In the genomic region with DNA sequence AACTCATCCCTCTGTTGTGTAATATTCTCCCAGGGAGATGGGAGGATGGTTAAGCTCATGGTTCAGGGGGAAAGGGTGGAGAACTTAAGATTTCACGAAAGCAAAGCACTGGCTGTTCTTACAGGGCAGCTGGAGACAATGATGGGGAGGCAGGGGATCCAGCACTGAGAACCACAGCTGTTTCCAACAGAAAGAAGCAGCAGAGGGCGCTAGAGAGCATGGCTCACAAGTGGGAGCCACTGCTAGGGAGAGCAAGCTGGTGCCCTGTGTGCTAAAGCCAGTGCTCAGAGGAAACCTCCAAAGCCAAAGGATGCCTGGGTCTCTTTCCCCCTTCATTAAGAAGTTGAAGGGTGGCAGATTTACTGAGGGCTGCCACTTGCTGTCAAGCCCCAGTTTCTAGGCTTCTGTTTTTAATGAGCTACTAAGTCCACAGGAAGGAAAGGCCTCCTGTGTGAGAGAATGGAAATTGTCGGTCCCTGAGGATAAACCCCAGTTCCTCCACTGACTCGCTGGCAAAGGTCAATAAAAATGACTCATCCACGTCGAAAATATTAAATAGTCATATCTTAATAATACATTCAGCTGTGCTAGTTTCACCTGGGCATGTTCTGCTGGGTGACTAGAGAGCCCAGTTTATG, we compare ENCODE assay signal across 9 cellular contexts.
DNase-seq lines count a peak whose midpoint lies in the region; ATAC-seq and TF ChIP-seq lines count a peak whose summit lies in the region.
"Had no signal": no experiment of that assay in that cellular context is flagged by ENCODE, and none has a peak within 500 bp of the region (broad histone marks: within the 10 kb centered on the region; RNA-seq: fewer than 3 reads in every experiment).

No MANE protein-coding gene starts in this region.

- H3K9ac ChIP-seq in neural cell (ENCODE audit: low read length), result no peak overlapping the region

- CTCF ChIA-PET in BJ (lab: Yijun Ruan, JAX), result interaction anchor here (0.5 to 4.7 kb wide), 47 partner anchors 8 to 574 kb away, joined by 3 to 80 read pairs (median 4); partner anchors contain the start of gene NTF3
- CTCF ChIA-PET in activated CD8-positive, alpha-beta T cell treated with anti-CD3 and anti-CD28 coated beads, Interleukin-2, amount 10 ng/mL, durations not matched to agents 7 days and 5 days (lab: Charles Lee), result interaction anchor here (0.7 to 2.6 kb wide), 20 partner anchors 9 to 243 kb away, joined by 3 to 15 read pairs (median 4); no protein-coding TSS in a partner anchor

- H3K9me2 ChIP-seq in neural cell (ENCODE audit: insufficient read depth, low read length), result no peaks in the 10 kb centered on the region

- TF ChIP-seq POLR2A in esophagus muscularis mucosa (IDR thresholded peaks at IDR 0.05; ENCODE audit: low read depth), result no peak

- H3K4me1 ChIP-seq in esophagus muscularis mucosa, result peaks cover 0 to 7% (median 0%) of the 10 kb centered on the region in 4 donors
- H3K4me1 ChIP-seq in tibial artery, result no peaks in the 10 kb centered on the region
- no peaks in the 10 kb centered on the region for H3K4me1 ChIP-seq in effector memory CD4-positive, alpha-beta T cell (ENCODE audit: control insufficient read depth, insufficient read depth, low read length, poor library complexity, severe bottlenecking)

- intact Hi-C loops in esophagus muscularis mucosa (cut with DNase I), result no loop called here
- intact Hi-C loops in tibial artery (cut with DNase I; ENCODE audit: low total_unique reads), result no loop called here

- no peak overlapping the region for H3K4me3 ChIP-seq in BJ (ENCODE audit: low read depth, low read length)
- no peak overlapping the region for H3K4me3 ChIP-seq in esophagus muscularis mucosa
- no peak overlapping the region for H3K4me3 ChIP-seq in neural cell (ENCODE audit: low read length)
- H3K4me3 ChIP-seq in tibial artery, result no peak overlapping the region
- no peak overlapping the region for H3K4me3 ChIP-seq in effector memory CD4-positive, alpha-beta T cell (ENCODE audit: insufficient read depth, low read depth, low read length, poor library complexity, severe bottlenecking)
- H3K4me3 ChIP-seq: SK-N-MC had no signal

- no peaks in the 10 kb centered on the region for H3K79me2 ChIP-seq in neural cell (replicated peaks; ENCODE audit: insufficient read depth, low read length)

- peak; percentile 14 for TF ChIP-seq RAD21 in neural cell (conservative IDR thresholded peaks at IDR 0.05)

- no peak overlapping the region for H3K4me2 ChIP-seq in neural cell (ENCODE audit: low read length)

- peak; percentile 59 for ATAC-seq in GM18907 (IDR thresholded peaks at IDR 0.05; ENCODE audit: unreplicated experiment)
- ATAC-seq in activated CD8-positive, alpha-beta T cell treated with anti-CD3 and anti-CD28 coated beads, Interleukin-2, amount 10 ng/mL, durations not matched to agents 7 days and 5 days, result peak; percentile 75

- H3K27me3 ChIP-seq in BJ (ENCODE audit: control insufficient read depth, insufficient read depth, low read length) (0 out of 2 replicates have a peak, but pooled peaks cover 2% of the 10 kb centered on the region), esophagus muscularis mucosa (no peaks in the 10 kb centered on the region), neural cell (ENCODE audit: insufficient read depth, low read depth, low read length) (no peaks in the 10 kb centered on the region), tibial artery (no peaks in the 10 kb centered on the region)
- no peaks in the 10 kb centered on the region for H3K27me3 ChIP-seq in effector memory CD4-positive, alpha-beta T cell (replicated peaks; ENCODE audit: control insufficient read depth, insufficient read depth, low read length, poor library complexity, severe bottlenecking)

- no peak overlapping the region for H3K27ac Mint-ChIP-seq in activated CD8-positive, alpha-beta T cell treated with anti-CD3 and anti-CD28 coated beads, Interleukin-2, amount 10 ng/mL, durations not matched to agents 7 days and 5 days

- H3K4me3 Mint-ChIP-seq in activated CD8-positive, alpha-beta T cell treated with anti-CD3 and anti-CD28 coated beads, Interleukin-2, amount 10 ng/mL, durations not matched to agents 7 days and 5 days, result no peak overlapping the region

- H3K36me3 ChIP-seq in BJ (ENCODE audit: control insufficient read depth, insufficient read depth, low read length), result no peaks in the 10 kb centered on the region
- peaks cover 0 to 3% (median 0%) of the 10 kb centered on the region in 4 donors for H3K36me3 ChIP-seq in esophagus muscularis mucosa
- no peaks in the 10 kb centered on the region for H3K36me3 ChIP-seq in neural cell (ENCODE audit: insufficient read depth, low read length)
- H3K36me3 ChIP-seq in tibial artery, result no peaks in the 10 kb centered on the region
- H3K36me3 ChIP-seq in effector memory CD4-positive, alpha-beta T cell (ENCODE audit: control insufficient read depth, insufficient read depth, low read length), result no peaks in the 10 kb centered on the region

- DNase-seq in BJ (ENCODE audit: low read depth), result no peak
- peak; percentile 53 for DNase-seq in NCI-H1694 (lab: John Stamatoyannopoulos, UW)
- peak; percentile 70 for DNase-seq in activated CD8-positive, alpha-beta T cell treated with anti-CD3 and anti-CD28 coated beads, Interleukin-2, amount 10 ng/mL, durations not matched to agents 7 days and 5 days
- DNase-seq in esophagus muscularis mucosa (ENCODE audit: extremely low spot score), result peak; percentile 86
- peak; percentile 70 to 74 for DNase-seq in tibial artery
- DNase-seq in effector memory CD4-positive, alpha-beta T cell, result no peak

- H2AFZ ChIP-seq in neural cell (ENCODE audit: low read depth, low read length), result no peak overlapping the region

- H4K20me1 ChIP-seq in neural cell (ENCODE audit: insufficient read depth), result no peaks in the 10 kb centered on the region

- WGBS in esophagus muscularis mucosa, result 28% methylated on average over 6 of the region's 6 CpGs

- no peaks in the 10 kb centered on the region for H3K36me3 Mint-ChIP-seq in activated CD8-positive, alpha-beta T cell treated with anti-CD3 and anti-CD28 coated beads, Interleukin-2, amount 10 ng/mL, durations not matched to agents 7 days and 5 days (ENCODE audit: low read depth)

- no peaks in the 10 kb centered on the region for H3F3A ChIP-seq in neural cell (ENCODE audit: insufficient read depth, low read length, poor library complexity, severe bottlenecking)

- TF ChIP-seq CTCF in BJ (IDR thresholded peaks at IDR 0.05; ENCODE audit: insufficient read depth, low read depth, low read length) (peak; percentile 88), esophagus muscularis mucosa (IDR thresholded peaks at IDR 0.05) (peak; percentile 25 to 51 (median 40)), neural cell (IDR thresholded peaks at IDR 0.05; ENCODE audit: poor library complexity, severe bottlenecking) (peak; percentile 52), tibial artery (IDR thresholded peaks at IDR 0.05) (peak; percentile 70 to 80)

- H3K9me3 ChIP-seq in esophagus muscularis mucosa (no peaks in the 10 kb centered on the region), neural cell (ENCODE audit: low read length) (no peaks in the 10 kb centered on the region), tibial artery (no peaks in the 10 kb centered on the region)
- H3K9me3 ChIP-seq in effector memory CD4-positive, alpha-beta T cell (ENCODE audit: control insufficient read depth, low read length), result no peaks in the 10 kb centered on the region

- POLR2A ChIA-PET in BJ (lab: Charles Lee), result no interaction called here
- POLR2A ChIA-PET in activated CD8-positive, alpha-beta T cell treated with anti-CD3 and anti-CD28 coated beads, Interleukin-2, amount 10 ng/mL, durations not matched to agents 7 days and 5 days (lab: Charles Lee), result interaction anchor here (0.7 kb wide), 1 partner anchor 212 kb away, joined by 3 read pairs; no protein-coding TSS in a partner anchor

- H3K27ac ChIP-seq in esophagus muscularis mucosa (replicated peaks in 1 of 4) (no peak overlapping the region), neural cell (ENCODE audit: low read length) (peak overlapping the region; percentile 22), tibial artery (no peak overlapping the region)
- H3K27ac ChIP-seq in effector memory CD4-positive, alpha-beta T cell (ENCODE audit: insufficient read depth, low read length, poor library complexity, severe bottlenecking), result no peak overlapping the region
- H3K27ac ChIP-seq: SK-N-MC had no signal

- no peaks in the 10 kb centered on the region for H3K9me3 Mint-ChIP-seq in activated CD8-positive, alpha-beta T cell treated with anti-CD3 and anti-CD28 coated beads, Interleukin-2, amount 10 ng/mL, durations not matched to agents 7 days and 5 days (ENCODE audit: insufficient read depth)

- peaks cover 10% of the 10 kb centered on the region for H3K4me1 Mint-ChIP-seq in activated CD8-positive, alpha-beta T cell treated with anti-CD3 and anti-CD28 coated beads, Interleukin-2, amount 10 ng/mL, durations not matched to agents 7 days and 5 days (ENCODE audit: low read depth)

- no peak for TF ChIP-seq EP300 in esophagus muscularis mucosa (IDR thresholded peaks at IDR 0.05)
- no peak for TF ChIP-seq EP300 in neural cell (conservative IDR thresholded peaks at IDR 0.05; ENCODE audit: poor library complexity, severe bottlenecking)

- H3K27me3 Mint-ChIP-seq in activated CD8-positive, alpha-beta T cell treated with anti-CD3 and anti-CD28 coated beads, Interleukin-2, amount 10 ng/mL, durations not matched to agents 7 days and 5 days (ENCODE audit: low read depth), result no peaks in the 10 kb centered on the region

TF ChIP-seq in neural cell, 6 proteins besides CTCF, POLR2A, EP300 and RAD21:
- TF ChIP-seq POLR2AphosphoS5 (IDR thresholded peaks at IDR 0.05), result no peak
- peak; percentile 31 for TF ChIP-seq SMC3 (conservative IDR thresholded peaks at IDR 0.05; ENCODE audit: poor library complexity)

Comparison
In these comparisons a context has a peak if more than half of its experiments do, and no peak if none do; other contexts are left out.
1. DNase-seq: peak in NCI-H1694 (single experiment), activated CD8-positive, alpha-beta T cell treated with anti-CD3 and anti-CD28 coated beads, Interleukin-2, amount 10 ng/mL, durations not matched to agents 7 days and 5 days (single experiment), esophagus muscularis mucosa (single experiment) and tibial artery (2 of 2); none in BJ (single experiment) and effector memory CD4-positive, alpha-beta T cell (0 of 3).
2. Peak in every context shown above with its lines, with median percentiles within 50 percentile points of each other: CTCF ChIP-seq.